18 cellular contexts compared by ENCODE assay signal in the genomic region with DNA sequence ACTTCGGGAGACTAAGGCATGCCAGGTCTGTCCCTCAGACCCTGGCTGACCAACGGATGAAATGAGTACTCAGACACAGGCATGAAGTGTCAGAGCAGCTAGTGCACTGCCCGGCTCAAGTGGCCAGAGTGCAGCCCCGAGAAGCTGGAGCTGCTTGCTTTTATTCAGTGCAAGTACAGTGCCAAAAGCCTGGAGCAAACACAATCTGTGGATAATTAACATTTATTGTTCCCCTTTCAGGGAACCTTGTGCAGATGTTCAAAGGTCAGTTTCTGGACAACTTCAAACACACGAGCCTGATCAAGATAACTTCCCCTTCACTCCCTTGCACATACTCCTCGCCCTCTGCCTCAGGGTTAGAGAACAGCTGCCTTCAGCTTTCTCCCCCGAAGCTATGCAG. TPM values are rescaled to one million over a fixed set of nuclear protein-coding genes. Genes with fewer than 3 reads are reported as not detected.
DNase-seq lines count a peak whose midpoint lies in the region; ATAC-seq and TF ChIP-seq lines count a peak whose summit lies in the region.
"Had no signal": no experiment of that assay in that cellular context is flagged by ENCODE, and none has a peak within 500 bp of the region (broad histone marks: within the 10 kb centered on the region; RNA-seq: fewer than 3 reads in every experiment).

No MANE protein-coding gene starts in this region.

- CTCF ChIA-PET in Caco-2 (lab: Charles Lee): interaction anchor here (0.5 to 1.0 kb wide), 3 partner anchors 12 to 16 kb away, joined by 4 to 7 read pairs (median 4); no protein-coding TSS in a partner anchor
- CTCF ChIA-PET in activated CD4-positive, alpha-beta memory T cell treated with anti-CD3 and anti-CD28 coated beads, Interleukin-2, amount 10 ng/mL, durations not matched to agents 7 days and 5 days (lab: Charles Lee): no interaction called here

- ATAC-seq in right lobe of liver: peak; percentile 92 to 96 (median 92)
- ATAC-seq in HG03045 (IDR thresholded peaks at IDR 0.05; ENCODE audit: unreplicated experiment): no peak
- ATAC-seq: stimulated activated memory B cell treated with anti-CD40 and anti-IgM and Interleukin-4, amounts not matched to agents 10 μg/mL and 1 μg/mL and 100 μg/mL, for 72 hours; upper lobe of right lung had no signal

- peak overlapping the region; percentile 82 for H3K27ac Mint-ChIP-seq in Caco-2 (ENCODE audit: unreplicated experiment)
- H3K27ac Mint-ChIP-seq in activated CD4-positive, alpha-beta memory T cell treated with anti-CD3 and anti-CD28 coated beads, Interleukin-2, amount 10 ng/mL, durations not matched to agents 7 days and 5 days: no peak overlapping the region
- H3K27ac Mint-ChIP-seq: dendritic cell treated with granulocyte-macrophage colony-stimulating factor and Interleukin-4, amounts not matched to agents 40 ng/mL and 50 ng/mL, for 4 days; stimulated activated memory B cell treated with anti-CD40 and anti-IgM and Interleukin-4, amounts not matched to agents 10 μg/mL and 1 μg/mL and 100 μg/mL, for 72 hours had no signal

- peak; percentile 90 to 94 for DNase-seq in Caco-2
- DNase-seq in NCI-H69 (lab: John Stamatoyannopoulos, UW): peak; percentile 72
- peak; percentile 44 to 83 (median 74) for DNase-seq in right lobe of liver
- no peak for DNase-seq in activated CD4-positive, alpha-beta memory T cell treated with anti-CD3 and anti-CD28 coated beads, Interleukin-2, amount 10 ng/mL, durations not matched to agents 7 days and 5 days
- DNase-seq in NCI-H2196 treated with DMSO at 0.1 percent for 48 hours (lab: John Stamatoyannopoulos, UW; ENCODE audit: unreplicated experiment): no peak
- DNase-seq in hepatic stellate cell (ENCODE audit: low spot score): no peak
- DNase-seq: activated CD4-positive, CD25-positive, alpha-beta regulatory T cell; DMS 273 treated with DMSO at 0.1 percent for 48 hours; GM23248; MM.1S; NCI-H2171; upper lobe of right lung had no signal

- no peak for TF ChIP-seq POLR2A in right lobe of liver (IDR thresholded peaks at IDR 0.05)

- POLR2A ChIA-PET in Caco-2 (lab: Charles Lee): interaction anchor here (0.5 to 1.8 kb wide), 7 partner anchors 8 to 859 kb away, joined by 3 to 8 read pairs (median 4); partner anchors contain the start of gene ATE1
- POLR2A ChIA-PET in activated CD4-positive, alpha-beta memory T cell treated with anti-CD3 and anti-CD28 coated beads, Interleukin-2, amount 10 ng/mL, durations not matched to agents 7 days and 5 days (lab: Charles Lee): no interaction called here

- no peaks in the 10 kb centered on the region for H3K36me3 ChIP-seq in Caco-2 (ENCODE audit: control insufficient read depth, insufficient read depth, low read length)
- H3K36me3 ChIP-seq in right lobe of liver: no peaks in the 10 kb centered on the region
- H3K36me3 ChIP-seq: upper lobe of right lung had no signal

- TF ChIP-seq CTCF in Caco-2 (IDR thresholded peaks at IDR 0.05; ENCODE audit: insufficient read depth in 1 of 2, low read depth in 1 of 2, low read length in 1 of 2, severe bottlenecking in 1 of 2, unreplicated experiment in 1 of 2) (no peak), VCaP (conservative IDR thresholded peaks at IDR 0.05) (no peak), right lobe of liver (IDR thresholded peaks at IDR 0.05) (no peak)

- H3K27me3 ChIP-seq in Caco-2 (replicated peaks; ENCODE audit: control insufficient read depth, insufficient read depth, low read length): no peaks in the 10 kb centered on the region
- H3K27me3 ChIP-seq in right lobe of liver: no peaks in the 10 kb centered on the region
- H3K27me3 ChIP-seq: upper lobe of right lung had no signal

- H3K27me3 Mint-ChIP-seq in Caco-2 (ENCODE audit: insufficient read depth, unreplicated experiment): no peaks in the 10 kb centered on the region
- peaks cover 2% of the 10 kb centered on the region for H3K27me3 Mint-ChIP-seq in activated CD4-positive, alpha-beta memory T cell treated with anti-CD3 and anti-CD28 coated beads, Interleukin-2, amount 10 ng/mL, durations not matched to agents 7 days and 5 days

- H3K36me3 Mint-ChIP-seq in Caco-2 (ENCODE audit: insufficient read depth, unreplicated experiment): peaks cover 27% of the 10 kb centered on the region
- no peaks in the 10 kb centered on the region for H3K36me3 Mint-ChIP-seq in activated CD4-positive, alpha-beta memory T cell treated with anti-CD3 and anti-CD28 coated beads, Interleukin-2, amount 10 ng/mL, durations not matched to agents 7 days and 5 days (ENCODE audit: low read depth)
- H3K36me3 Mint-ChIP-seq: stimulated activated memory B cell treated with anti-CD40 and anti-IgM and Interleukin-4, amounts not matched to agents 10 μg/mL and 1 μg/mL and 100 μg/mL, for 72 hours had no signal

- peak overlapping the region; percentile 22 for H3K4me3 Mint-ChIP-seq in Caco-2 (ENCODE audit: unreplicated experiment)
- H3K4me3 Mint-ChIP-seq in activated CD4-positive, alpha-beta memory T cell treated with anti-CD3 and anti-CD28 coated beads, Interleukin-2, amount 10 ng/mL, durations not matched to agents 7 days and 5 days: no peak overlapping the region
- H3K4me3 Mint-ChIP-seq: dendritic cell treated with granulocyte-macrophage colony-stimulating factor and Interleukin-4, amounts not matched to agents 40 ng/mL and 50 ng/mL, for 4 days; stimulated activated memory B cell treated with anti-CD40 and anti-IgM and Interleukin-4, amounts not matched to agents 10 μg/mL and 1 μg/mL and 100 μg/mL, for 72 hours had no signal

- peak overlapping the region; percentile 43 for H3K27ac ChIP-seq in VCaP
- peak overlapping the region in 2 of 3 donors; percentile 57 to 61 for H3K27ac ChIP-seq in right lobe of liver
- H3K27ac ChIP-seq: GM23248, SK-N-MC, skin epidermis, upper lobe of right lung had no signal

- H3K4me1 ChIP-seq in Caco-2 (peaks cover 57% of the 10 kb centered on the region), right lobe of liver (peaks cover 0 to 20% (median 4%) of the 10 kb centered on the region in 4 donors)
- H3K4me1 ChIP-seq: upper lobe of right lung had no signal

- intact Hi-C loops in Caco-2 (cut with micrococcal nuclease; ENCODE audit: unreplicated experiment): no loop called here
- intact Hi-C loops in right lobe of liver (cut with DNase I): no loop called here

- peaks cover 46% of the 10 kb centered on the region for H3K4me1 Mint-ChIP-seq in Caco-2 (ENCODE audit: low read depth, unreplicated experiment)
- H3K4me1 Mint-ChIP-seq in activated CD4-positive, alpha-beta memory T cell treated with anti-CD3 and anti-CD28 coated beads, Interleukin-2, amount 10 ng/mL, durations not matched to agents 7 days and 5 days: no peaks in the 10 kb centered on the region
- H3K4me1 Mint-ChIP-seq: stimulated activated memory B cell treated with anti-CD40 and anti-IgM and Interleukin-4, amounts not matched to agents 10 μg/mL and 1 μg/mL and 100 μg/mL, for 72 hours had no signal

- 17% methylated on average over 3 of the region's 7 CpGs for WGBS in right lobe of liver (ENCODE audit: insufficient coverage, low coverage, low lambda C conversion rate, missing lambda C conversion rate)

- H3K4me3 ChIP-seq in Caco-2 (ENCODE audit: low read depth, low read length): no peak overlapping the region
- H3K4me3 ChIP-seq in right lobe of liver: no peak overlapping the region
- H3K4me3 ChIP-seq: GM23248, SK-N-MC, skin epidermis, upper lobe of right lung had no signal

- H3K9me3 Mint-ChIP-seq in Caco-2 (ENCODE audit: unreplicated experiment): no peaks in the 10 kb centered on the region
- no peaks in the 10 kb centered on the region for H3K9me3 Mint-ChIP-seq in activated CD4-positive, alpha-beta memory T cell treated with anti-CD3 and anti-CD28 coated beads, Interleukin-2, amount 10 ng/mL, durations not matched to agents 7 days and 5 days
- H3K9me3 Mint-ChIP-seq: dendritic cell treated with granulocyte-macrophage colony-stimulating factor and Interleukin-4, amounts not matched to agents 40 ng/mL and 50 ng/mL, for 4 days; stimulated activated memory B cell treated with anti-CD40 and anti-IgM and Interleukin-4, amounts not matched to agents 10 μg/mL and 1 μg/mL and 100 μg/mL, for 72 hours had no signal

- H3K9me3 ChIP-seq in Caco-2: peaks cover 3% of the 10 kb centered on the region; the same call in 1 of the 2 replicates
- H3K9me3 ChIP-seq in right lobe of liver: no peaks in the 10 kb centered on the region
- H3K9me3 ChIP-seq: upper lobe of right lung had no signal

- BruUV-seq in Caco-2 (replicated peaks; lab: Mats Ljungman, UMichigan): no TSS peak

RNA-seq across cellular contexts. Expression of gene ATE1, which starts 7.9 kb away (rescaled TPM):
- total RNA-seq in Caco-2 (2022) (75.2 and 76.9 TPM in 2 replicates), right lobe of liver (10 to 100 TPM; 17.7 to 21.6 (median 19.9) TPM)
- 10 to 100 TPM; 22.1 to 22.9 TPM for total RNA-seq in activated CD4-positive, alpha-beta memory T cell treated with anti-CD3 and anti-CD28 coated beads, Interleukin-2, amount 10 ng/mL, durations not matched to agents 7 days and 5 days

RNA-seq across cellular contexts. Expression of gene NSMCE4A, which starts 39.3 kb away (rescaled TPM):
- total RNA-seq in Caco-2 (2022): 106 and 111 TPM in 2 replicates
- 10 to 100 TPM; 17.0 to 46.5 (median 30.6) TPM for total RNA-seq in right lobe of liver
- total RNA-seq in activated CD4-positive, alpha-beta memory T cell treated with anti-CD3 and anti-CD28 coated beads, Interleukin-2, amount 10 ng/mL, durations not matched to agents 7 days and 5 days: 10 to 100 TPM; 54.0 to 54.7 TPM

RNA-seq across cellular contexts. Expression of gene TACC2, which starts 53.3 kb away (rescaled TPM):
- total RNA-seq in Caco-2 (2022): 98.5 and 117 TPM in 2 replicates
- 10 to 100 TPM; 16.2 to 21.1 (median 18.8) TPM for total RNA-seq in right lobe of liver
- not detected for total RNA-seq in activated CD4-positive, alpha-beta memory T cell treated with anti-CD3 and anti-CD28 coated beads, Interleukin-2, amount 10 ng/mL, durations not matched to agents 7 days and 5 days

Comparison
In these comparisons a context has a peak if more than half of its experiments do, and no peak if none do; other contexts are left out.
1. DNase-seq: peak in Caco-2 (2 of 2), NCI-H69 (single experiment) and right lobe of liver (3 of 3); none in activated CD4-positive, alpha-beta memory T cell treated with anti-CD3 and anti-CD28 coated beads, Interleukin-2, amount 10 ng/mL, durations not matched to agents 7 days and 5 days (single experiment), NCI-H2196 treated with DMSO at 0.1 percent for 48 hours (single experiment) and hepatic stellate cell (single experiment).
2. RNA of gene TACC2, which starts 53.3 kb away (total RNA-seq): 98.5 to 117 TPM in Caco-2 and 16.2 to 21.1 TPM in right lobe of liver; not detected in activated CD4-positive, alpha-beta memory T cell treated with anti-CD3 and anti-CD28 coated beads, Interleukin-2, amount 10 ng/mL, durations not matched to agents 7 days and 5 days; every median in the first group is over 10 times any median in the second.